15 cellular contexts compared by ENCODE assay signal in genomic region chr7:126843883-126844282, GRCh38.
DNase-seq lines count a peak whose midpoint lies in the region; ATAC-seq and TF ChIP-seq lines count a peak whose summit lies in the region.
"Had no signal": no experiment of that assay in that cellular context is flagged by ENCODE, and none has a peak within 500 bp of the region (broad histone marks: within the 10 kb centered on the region; RNA-seq: fewer than 3 reads in every experiment).

No MANE protein-coding gene starts in this region.

- no peaks in the 10 kb centered on the region for H3K79me2 ChIP-seq in SK-N-SH (ENCODE audit: insufficient read depth)

- TF ChIP-seq CTCF in 22Rv1 (IDR thresholded peaks at IDR 0.05): no peak
- no peak for TF ChIP-seq CTCF in SK-N-SH (IDR thresholded peaks at IDR 0.05)
- TF ChIP-seq CTCF in VCaP (conservative IDR thresholded peaks at IDR 0.05): no peak

- no peak overlapping the region for H3K9ac ChIP-seq in SK-N-SH
- H3K9ac ChIP-seq: BLaER1 treated with 17β-estradiol and CSF1 and Interleukin-3, amounts not matched to agents 10 nM and 100 nM had no signal

- TF ChIP-seq RAD21 in SK-N-SH (IDR thresholded peaks at IDR 0.05; ENCODE audit: low read length): no peak

- peaks cover 0 to 22% of the 10 kb centered on the region in 2 experiments; a peak in 2 of 4 replicates for H3K4me1 ChIP-seq in SK-N-SH (ENCODE audit: control insufficient read depth in 1 of 2, insufficient read depth in 2 of 2, low read depth in 1 of 2, low read length in 1 of 2)
- H3K4me1 ChIP-seq: A549; BLaER1 treated with 17β-estradiol and CSF1 and Interleukin-3, amounts not matched to agents 10 nM and 100 nM; Caco-2 had no signal

- H2AFZ ChIP-seq in SK-N-SH (ENCODE audit: low read depth): no peak overlapping the region

- H4K20me1 ChIP-seq in SK-N-SH (ENCODE audit: insufficient read depth): no peaks in the 10 kb centered on the region
- H4K20me1 ChIP-seq: BLaER1 treated with 17β-estradiol and CSF1 and Interleukin-3, amounts not matched to agents 10 nM and 100 nM had no signal

- no peaks in the 10 kb centered on the region for H3K9me3 ChIP-seq in SK-N-SH
- H3K9me3 ChIP-seq: A549; BLaER1 treated with 17β-estradiol and CSF1 and Interleukin-3, amounts not matched to agents 10 nM and 100 nM; Caco-2 had no signal

- H3K27ac ChIP-seq in 22Rv1: peak overlapping the region; percentile 54
- peak overlapping the region in 1 of 2 experiments; percentile 22; a peak in 1 of 4 replicates for H3K27ac ChIP-seq in SK-N-SH (ENCODE audit: low read depth in 2 of 2, low read length in 1 of 2)
- peak overlapping the region; percentile 45 for H3K27ac ChIP-seq in VCaP
- H3K27ac ChIP-seq: A549; BLaER1 treated with 17β-estradiol and CSF1 and Interleukin-3, amounts not matched to agents 10 nM and 100 nM; C4-2B had no signal

- H3K4me3 ChIP-seq in SK-N-SH (ENCODE audit: low read depth in 2 of 2, low read length in 1 of 2): no peak overlapping the region
- H3K4me3 ChIP-seq: A549; BLaER1 treated with 17β-estradiol and CSF1 and Interleukin-3, amounts not matched to agents 10 nM and 100 nM had no signal

- H3K36me3 ChIP-seq in SK-N-SH (replicated peaks in 1 of 2; ENCODE audit: control insufficient read depth in 1 of 2, insufficient read depth in 2 of 2, low read length in 1 of 2): no peaks in the 10 kb centered on the region
- H3K36me3 ChIP-seq: BLaER1 treated with 17β-estradiol and CSF1 and Interleukin-3, amounts not matched to agents 10 nM and 100 nM had no signal

- H3K4me2 ChIP-seq in SK-N-SH: no peak overlapping the region
- H3K4me2 ChIP-seq: A549; BLaER1 treated with 17β-estradiol and CSF1 and Interleukin-3, amounts not matched to agents 10 nM and 100 nM had no signal

- no peaks in the 10 kb centered on the region for H3K27me3 ChIP-seq in SK-N-SH (ENCODE audit: insufficient read depth)
- H3K27me3 ChIP-seq: BLaER1 treated with 17β-estradiol and CSF1 and Interleukin-3, amounts not matched to agents 10 nM and 100 nM had no signal

- DNase-seq in SK-N-SH (no peak), glomerular visceral epithelial cell (ENCODE audit: extremely low spot score) (no peak), middle frontal gyrus (ENCODE audit: extremely low spot score, low spot score) (no peak)
- DNase-seq: AML-193; Caco-2; Calu3; CD4-positive, alpha-beta T cell; CD8-positive, alpha-beta T cell; GF-D8 had no signal

- H3F3A ChIP-seq in SK-N-SH (replicated peaks; ENCODE audit: insufficient read depth): no peaks in the 10 kb centered on the region

- ATAC-seq in HG03442 (IDR thresholded peaks at IDR 0.05; ENCODE audit: unreplicated experiment): no peak
- ATAC-seq: A549; CD8-positive, alpha-beta T cell had no signal

- CTCF ChIA-PET in SK-N-SH (lab: Yijun Ruan, JAX): interaction anchor here (0.6 to 1.9 kb wide), 4 partner anchors 11 to 847 kb away, joined by 3 to 8 read pairs (median 6); no protein-coding TSS in a partner anchor

- H3K9me2 ChIP-seq in SK-N-SH: no peaks in the 10 kb centered on the region

- POLR2A ChIA-PET in SK-N-SH (lab: Yijun Ruan, JAX): no interaction called here

- peak in 1 of 2 experiments; percentile 66; a peak in 2 of 4 replicates for TF ChIP-seq EP300 in SK-N-SH (IDR thresholded peaks at IDR 0.05; ENCODE audit: borderline replicate concordance in 1 of 2, low read depth in 1 of 2, low read length in 1 of 2)

TF ChIP-seq in SK-N-SH, 30 proteins besides CTCF, POLR2A, EP300 and RAD21:
- TF ChIP-seq RCOR1 (IDR thresholded peaks at IDR 0.05; ENCODE audit: low read length) (peak; percentile 81), GATA2 (CRISPR knock-in tag; IDR thresholded peaks at IDR 0.05) (peak; percentile 62; the same call in 1 of the 2 replicates), PBX3 (IDR thresholded peaks at IDR 0.05) (0 out of 2 replicates have a peak, but pooled peaks have one; percentile 6), TCF12 (IDR thresholded peaks at IDR 0.05) (peak; percentile 34), MAX (IDR thresholded peaks at IDR 0.05; ENCODE audit: low read depth) (no peak)
